ENCODE assay signal across 24 cellular contexts in the genomic region with DNA sequence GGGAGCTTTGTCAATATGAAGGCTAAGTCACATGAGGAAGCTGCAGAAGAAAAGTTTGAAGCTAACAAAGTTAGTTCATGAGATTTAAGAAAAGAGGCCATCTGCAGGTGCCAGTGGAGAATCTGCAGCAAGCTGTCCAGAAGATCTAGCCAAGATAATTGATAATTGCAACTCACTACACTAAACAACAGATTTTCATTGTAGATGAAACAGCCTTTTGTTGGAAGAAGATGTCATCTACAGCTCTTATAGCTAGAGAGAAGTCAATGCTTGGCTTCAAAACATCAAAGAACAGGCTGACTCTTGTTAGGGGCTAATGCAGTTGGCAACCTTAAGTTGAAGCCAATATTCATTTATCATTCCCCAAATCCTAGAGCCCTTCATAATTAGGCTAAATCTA.
"Had no signal": no experiment of that assay in that cellular context is flagged by ENCODE, and none has a peak within 500 bp of the region (broad histone marks: within the 10 kb centered on the region; RNA-seq: fewer than 3 reads in every experiment).

No MANE protein-coding gene starts in this region.

- ATAC-seq: left colon; left lung; lower lobe of right lung; naive thymus-derived CD8-positive, alpha-beta T cell; pancreas; psoas muscle; right lobe of liver; stimulated activated memory B cell treated with anti-CD40 and anti-IgM and Interleukin-4, amounts not matched to agents 10 μg/mL and 1 μg/mL and 100 μg/mL, for 72 hours; stimulated activated naive CD8-positive, alpha-beta T cell treated with anti-CD3 and anti-CD28 coated beads, Interleukin-15, amount 100 ng/mL, for 72 hours had no signal

- H3K27me3 ChIP-seq: left lung, pancreas, right atrium auricular region, right lobe of liver, suprapubic skin, tibial nerve, uterus had no signal

- H3K27ac ChIP-seq: left lung, lower lobe of right lung, pancreas, psoas muscle, right atrium auricular region, right lobe of liver, suprapubic skin, tibial nerve, uterus had no signal

- H3K4me3 ChIP-seq: left lung, lower lobe of right lung, pancreas, psoas muscle, right atrium auricular region, right lobe of liver, smooth muscle cell, suprapubic skin, tibial nerve, uterus had no signal

- DNase-seq: hypothalamus; immature natural killer cell; kidney; left colon; left lung; lower lobe of right lung; mammary epithelial cell; mesenchymal stem cell; naive thymus-derived CD8-positive, alpha-beta T cell; pancreas; psoas muscle; right lobe of liver; stimulated activated CD4-positive, alpha-beta T cell treated with anti-CD3 and anti-CD28 coated beads, Interleukin-1b, Interleukin-23, amount 100 ng/mL, for 48 hours; stimulated activated CD4-positive, alpha-beta T cell treated with anti-CD3 and anti-CD28 coated beads, Interleukin-2, amount 100 ng/mL, for 48 hours; stimulated activated CD4-positive, alpha-beta T cell treated with anti-CD3 and anti-CD28 coated beads, Interleukin-4, amount 100 ng/mL, for 4 hours; stimulated activated CD8-positive, alpha-beta memory T cell treated with anti-CD3 and anti-CD28 coated beads, Interleukin-4, amount 100 ng/mL, for 48 hours; stimulated activated naive CD4-positive, alpha-beta T cell treated with Interleukin-2 at 50 U/mL for 16 hours; stimulated activated naive CD8-positive, alpha-beta T cell treated with anti-CD3 and anti-CD28 coated beads, Interleukin-15, amount 100 ng/mL, for 72 hours; uterus had no signal
